1 cellular context compared by ENCODE assay signal in the genomic region with DNA sequence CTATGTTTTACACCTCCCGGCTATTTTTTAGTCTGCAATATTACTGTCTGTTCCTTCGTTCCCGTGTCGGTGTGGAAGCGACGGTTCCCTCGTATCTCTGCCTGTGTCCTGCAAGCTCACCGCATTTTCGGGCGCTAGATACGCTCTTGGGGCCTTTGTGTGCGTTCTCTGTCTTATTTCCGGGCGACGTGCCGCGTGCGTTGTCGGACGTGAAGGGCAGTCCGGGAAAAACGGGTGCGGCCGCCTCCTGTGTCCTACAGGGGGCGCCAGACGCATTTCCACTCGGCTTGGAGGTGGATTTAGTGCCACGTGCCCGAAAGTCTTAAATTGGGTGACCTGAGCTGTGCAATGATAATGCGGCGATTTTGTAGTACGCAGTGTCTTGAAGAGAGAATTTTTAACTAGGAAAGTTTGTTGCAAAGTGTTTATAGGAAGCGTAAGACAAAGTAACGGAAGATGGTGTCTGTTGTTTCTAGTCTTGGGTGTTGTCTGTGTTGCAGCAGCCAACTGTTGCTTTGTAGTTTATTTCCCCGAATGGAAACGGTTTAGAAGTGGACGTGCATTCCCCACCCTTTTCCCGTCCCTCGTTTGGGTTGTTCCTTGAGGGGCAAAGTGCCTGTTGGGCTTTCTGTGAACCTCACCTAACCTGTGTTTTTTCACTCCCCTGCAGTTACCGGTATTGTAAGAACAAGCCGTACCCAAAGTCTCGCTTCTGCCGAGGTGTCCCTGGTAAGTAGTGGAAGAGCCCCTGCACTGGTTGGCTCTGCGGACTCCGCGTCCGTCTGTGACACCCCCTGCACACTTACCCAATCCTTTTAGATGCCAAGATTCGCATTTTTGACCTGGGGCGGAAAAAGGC.
TF ChIP-seq lines count a peak whose summit lies in the region.

No MANE protein-coding gene starts in this region.

TF ChIP-seq in PFSK-1, 5 proteins besides CTCF, POLR2A, EP300 and RAD21:
- peak; percentile 45; the same call in 1 of the 2 replicates for TF ChIP-seq SIN3A (IDR thresholded peaks at IDR 0.05; ENCODE audit: borderline replicate concordance, insufficient read depth, low read length)
- no peak for TF ChIP-seq FOXP2 (optimal IDR thresholded peaks at IDR 0.05; ENCODE audit: borderline replicate concordance, extremely low read depth, extremely low read length, insufficient read depth)
TF ChIP-seq in PFSK-1: peak in this region for 1.
